Comparison of ENCODE assay signal across 12 cellular contexts in genomic region chr5:134069553-134069952, GRCh38.
"Had no signal": no experiment of that assay in that cellular context is flagged by ENCODE, and none has a peak within 500 bp of the region (broad histone marks: within the 10 kb centered on the region; RNA-seq: fewer than 3 reads in every experiment).

No MANE protein-coding gene starts in this region.

- H3K4me3 Mint-ChIP-seq: central memory CD8-positive, alpha-beta T cell; dendritic cell treated with granulocyte-macrophage colony-stimulating factor and Interleukin-4, amounts not matched to agents 40 ng/mL and 50 ng/mL, for 4 days; natural killer cell; type B pancreatic cell had no signal

- H3K27ac Mint-ChIP-seq: brain; dendritic cell treated with granulocyte-macrophage colony-stimulating factor and Interleukin-4, amounts not matched to agents 40 ng/mL and 50 ng/mL, for 4 days; natural killer cell; type B pancreatic cell had no signal

- H3K9me3 Mint-ChIP-seq: central memory CD8-positive, alpha-beta T cell; dendritic cell treated with granulocyte-macrophage colony-stimulating factor and Interleukin-4, amounts not matched to agents 40 ng/mL and 50 ng/mL, for 4 days; effector memory CD8-positive, alpha-beta T cell; natural killer cell; type B pancreatic cell had no signal

- FAIRE-seq: islet of Langerhans had no signal

- H3K36me3 Mint-ChIP-seq: brain, natural killer cell, type B pancreatic cell had no signal

- ATAC-seq: effector memory CD8-positive, alpha-beta T cell; gastrocnemius medialis; heart right ventricle; natural killer cell had no signal

- DNase-seq: activated gamma-delta T cell treated with Interleukin-2 at 50 U/mL for 16 hours; amygdala; effector memory CD8-positive, alpha-beta T cell; gastrocnemius medialis; heart right ventricle; natural killer cell; T-helper 9 cell had no signal
